ENCODE assay signal across 27 cellular contexts in the genomic region with DNA sequence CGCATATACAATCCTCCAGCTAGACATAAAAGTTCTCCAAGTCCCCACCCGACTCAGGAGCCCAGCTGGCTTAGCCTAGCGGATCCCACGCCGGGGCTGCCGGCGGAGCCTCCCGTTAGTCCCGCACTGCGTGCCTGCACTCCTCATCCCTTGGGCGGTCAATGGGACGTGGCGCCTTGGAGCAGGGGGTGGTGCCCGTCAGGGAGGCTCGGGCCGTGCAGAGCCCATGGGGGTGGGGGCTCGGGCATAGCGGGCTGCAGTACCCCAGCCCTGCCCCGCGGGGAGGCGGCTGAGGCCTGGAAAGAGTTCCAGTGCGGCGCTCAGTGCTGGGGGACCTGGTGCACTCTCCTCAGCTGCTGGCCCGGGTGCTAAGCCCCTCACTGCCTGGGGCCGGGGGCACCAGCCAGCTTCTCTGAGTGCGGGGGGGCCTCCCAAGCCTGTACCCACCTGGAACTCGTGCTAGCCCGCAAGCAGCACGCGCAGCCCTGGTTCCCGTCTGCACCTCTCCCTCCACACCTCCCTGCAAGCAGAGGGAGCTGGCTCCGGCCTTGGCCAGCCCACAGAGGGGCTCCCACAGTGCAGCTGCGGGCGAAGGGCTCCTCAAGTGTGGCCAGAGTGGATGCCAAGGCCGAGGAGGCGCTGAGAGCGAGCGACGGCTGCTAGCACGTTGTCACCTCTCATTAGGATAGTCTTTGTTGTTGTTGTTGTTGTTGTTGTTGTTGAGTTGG. TPM values are rescaled to one million over a fixed set of nuclear protein-coding genes. Genes with fewer than 3 reads are reported as not detected.
"Had no signal": no experiment of that assay in that cellular context is flagged by ENCODE, and none has a peak within 500 bp of the region (broad histone marks: within the 10 kb centered on the region; RNA-seq: fewer than 3 reads in every experiment).

No MANE protein-coding gene starts in this region.

- H3K27ac Mint-ChIP-seq: mesothelial cell of epicardium; naive thymus-derived CD4-positive, alpha-beta T cell; nephron; neural progenitor cell; stimulated activated naive B cell treated with anti-CD40 and anti-IgM and Interleukin-4, amounts not matched to agents 10 μg/mL and 1 μg/mL and 100 μg/mL, for 72 hours; type B pancreatic cell had no signal

- H3K27me3 Mint-ChIP-seq: stimulated activated naive B cell treated with anti-CD40 and anti-IgM and Interleukin-4, amounts not matched to agents 10 μg/mL and 1 μg/mL and 100 μg/mL, for 72 hours; type B pancreatic cell had no signal

- ATAC-seq: heart right ventricle; naive thymus-derived CD4-positive, alpha-beta T cell; stimulated activated naive B cell treated with anti-CD40 and anti-IgM and Interleukin-4, amounts not matched to agents 10 μg/mL and 1 μg/mL and 100 μg/mL, for 72 hours had no signal

- H3K4me1 Mint-ChIP-seq: mesothelial cell of epicardium; naive thymus-derived CD4-positive, alpha-beta T cell; nephron; neural progenitor cell had no signal

- H3K9me3 ChIP-seq: heart right ventricle, prostate gland, right atrium auricular region, sigmoid colon, stomach, tibial artery, uterus had no signal

- H3K36me3 ChIP-seq: heart right ventricle, neural progenitor cell, prostate gland, right atrium auricular region, sigmoid colon, stomach, tibial artery, uterus had no signal

- H3K27me3 ChIP-seq: dorsolateral prefrontal cortex, heart right ventricle, neural progenitor cell, right atrium auricular region, sigmoid colon, stomach, tibial artery, uterus had no signal

- H3K4me1 ChIP-seq: heart right ventricle, neural progenitor cell, right atrium auricular region, sigmoid colon, stomach, tibial artery, uterus had no signal

- H3K36me3 Mint-ChIP-seq: mesothelial cell of epicardium; naive thymus-derived CD4-positive, alpha-beta T cell; neural progenitor cell; stimulated activated naive B cell treated with anti-CD40 and anti-IgM and Interleukin-4, amounts not matched to agents 10 μg/mL and 1 μg/mL and 100 μg/mL, for 72 hours; type B pancreatic cell had no signal

- DNase-seq: caudate nucleus; cerebellar nuclear complex; cortex of kidney; dorsolateral prefrontal cortex; effector CD4-positive, alpha-beta T cell; glutamatergic neuron; heart right ventricle; hippocampal formation; islet precursor cell; mesenchymal stem cell; naive thymus-derived CD4-positive, alpha-beta T cell; nucleus accumbens; sigmoid colon; stimulated activated CD4-positive, alpha-beta T cell treated with anti-CD3 and anti-CD28 coated beads, Interleukin-4, amount 100 ng/mL, for 4 hours; stimulated activated naive B cell treated with anti-CD40 and anti-IgM and Interleukin-4, amounts not matched to agents 10 μg/mL and 1 μg/mL and 100 μg/mL, for 72 hours; stomach; tibial artery; uterus had no signal

- H3K4me3 ChIP-seq: dorsolateral prefrontal cortex, heart right ventricle, neural progenitor cell, prostate gland, right atrium auricular region, sigmoid colon, stomach, tibial artery, uterus had no signal

- H3K27ac ChIP-seq: dorsolateral prefrontal cortex, heart right ventricle, neural progenitor cell, prostate gland, right atrium auricular region, sigmoid colon, stomach, tibial artery, uterus had no signal

- H3K4me3 Mint-ChIP-seq: mesothelial cell of epicardium; naive thymus-derived CD4-positive, alpha-beta T cell; nephron; neural progenitor cell; stimulated activated naive B cell treated with anti-CD40 and anti-IgM and Interleukin-4, amounts not matched to agents 10 μg/mL and 1 μg/mL and 100 μg/mL, for 72 hours; type B pancreatic cell had no signal

- H3K9me3 Mint-ChIP-seq: nephron; neural progenitor cell; stimulated activated naive B cell treated with anti-CD40 and anti-IgM and Interleukin-4, amounts not matched to agents 10 μg/mL and 1 μg/mL and 100 μg/mL, for 72 hours had no signal

RNA-seq across cellular contexts. Expression of gene UTS2B, which starts 13.3 kb away (rescaled TPM):
- total RNA-seq: lower leg skin, skeletal muscle tissue, stomach, temporal lobe had no signal
- polyA plus RNA-seq: naive thymus-derived CD4-positive, alpha-beta T cell had no signal
